13 cellular contexts compared by ENCODE assay signal in the genomic region with DNA sequence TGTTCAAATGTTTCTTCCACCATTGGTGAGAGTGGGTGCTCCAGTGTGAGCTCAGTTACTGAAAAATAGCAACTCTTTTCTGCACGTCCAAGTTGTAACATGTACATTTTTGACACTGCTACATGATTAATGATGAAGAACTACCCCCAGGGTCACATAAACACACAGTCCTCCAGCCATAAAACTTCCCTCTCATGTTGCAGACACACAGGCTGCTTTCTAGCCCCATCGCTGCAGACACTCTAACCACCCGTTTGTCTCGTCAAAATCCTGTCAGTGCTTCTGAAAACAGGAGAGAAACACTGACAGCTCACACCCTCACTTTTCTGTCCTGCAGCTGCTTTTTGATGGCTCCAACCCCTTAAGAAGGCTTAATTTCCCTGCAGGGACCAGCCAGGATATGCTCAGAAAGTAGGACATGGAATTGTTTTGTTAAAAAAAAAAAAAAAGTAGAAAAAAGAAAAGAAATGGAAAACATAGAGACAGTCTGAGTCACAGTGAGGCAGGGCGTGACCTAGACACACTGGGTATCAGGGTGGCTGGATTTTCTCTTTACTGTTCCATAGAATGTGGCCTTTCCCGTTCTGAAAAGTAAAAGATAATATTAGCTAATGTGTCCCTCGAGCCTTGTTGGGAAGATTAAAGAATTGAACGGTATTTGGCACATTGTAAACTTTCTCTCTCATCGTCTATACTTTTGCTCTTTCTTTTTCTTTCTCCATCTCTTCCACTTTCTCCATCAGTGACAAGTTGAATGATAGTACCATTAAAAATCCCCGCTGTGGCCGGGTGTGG. TPM values are rescaled to one million over a fixed set of nuclear protein-coding genes. Genes with fewer than 3 reads are reported as not detected.
DNase-seq lines count a peak whose midpoint lies in the region; ATAC-seq and TF ChIP-seq lines count a peak whose summit lies in the region.
"Had no signal": no experiment of that assay in that cellular context is flagged by ENCODE, and none has a peak within 500 bp of the region (broad histone marks: within the 10 kb centered on the region; RNA-seq: fewer than 3 reads in every experiment).

No MANE protein-coding gene starts in this region.

- no peaks in the 10 kb centered on the region for H3K9me3 Mint-ChIP-seq in activated naive CD4-positive, alpha-beta T cell treated with anti-CD3 and anti-CD28 coated beads, Interleukin-2, amount 10 ng/mL, durations not matched to agents 7 days and 5 days
- H3K9me3 Mint-ChIP-seq in activated CD8-positive, alpha-beta T cell treated with anti-CD3 and anti-CD28 coated beads, Interleukin-2, amount 10 ng/mL, durations not matched to agents 7 days and 5 days (ENCODE audit: insufficient read depth) = no peaks in the 10 kb centered on the region
- H3K9me3 Mint-ChIP-seq in immature natural killer cell = no peaks in the 10 kb centered on the region

- H3K4me3 ChIP-seq in thymus (ENCODE audit: low read length) (no peak overlapping the region), coronary artery (no peak overlapping the region)
- H3K4me3 ChIP-seq: esophagus squamous epithelium, SK-N-MC had no signal

- H3K27ac ChIP-seq in thymus (ENCODE audit: low read depth) (peak overlapping the region; percentile 59), coronary artery (no peak overlapping the region)
- H3K27ac ChIP-seq: SK-N-MC had no signal

- H3K27ac Mint-ChIP-seq in activated naive CD4-positive, alpha-beta T cell treated with anti-CD3 and anti-CD28 coated beads, Interleukin-2, amount 10 ng/mL, durations not matched to agents 7 days and 5 days = peak overlapping the region; percentile 43
- peak overlapping the region; percentile 77 for H3K27ac Mint-ChIP-seq in activated CD8-positive, alpha-beta T cell treated with anti-CD3 and anti-CD28 coated beads, Interleukin-2, amount 10 ng/mL, durations not matched to agents 7 days and 5 days
- peak overlapping the region; percentile 91 to 99 (median 96) for H3K27ac Mint-ChIP-seq in immature natural killer cell

- ATAC-seq in activated CD8-positive, alpha-beta T cell treated with anti-CD3 and anti-CD28 coated beads, Interleukin-2, amount 10 ng/mL, durations not matched to agents 7 days and 5 days = peak; percentile 21
- no peak for ATAC-seq in GM21360 (IDR thresholded peaks at IDR 0.05; ENCODE audit: unreplicated experiment)

- H3K4me1 ChIP-seq in thymus (ENCODE audit: control insufficient read depth, insufficient read depth, low read length) = peaks cover 13% of the 10 kb centered on the region

- H3K9me3 ChIP-seq in thymus (ENCODE audit: control insufficient read depth) = no peaks in the 10 kb centered on the region
- H3K9me3 ChIP-seq: esophagus squamous epithelium had no signal

- CTCF ChIA-PET in activated naive CD4-positive, alpha-beta T cell treated with anti-CD3 and anti-CD28 coated beads, Interleukin-2, amount 10 ng/mL, durations not matched to agents 7 days and 5 days (lab: Charles Lee) = interaction anchor here (1.2 kb wide), 1 partner anchor 53 kb away, joined by 3 read pairs; no protein-coding TSS in a partner anchor
- CTCF ChIA-PET in activated CD8-positive, alpha-beta T cell treated with anti-CD3 and anti-CD28 coated beads, Interleukin-2, amount 10 ng/mL, durations not matched to agents 7 days and 5 days (lab: Charles Lee) = interaction anchor here (0.6 to 2.9 kb wide), 9 partner anchors 9 to 172 kb away, joined by 3 to 11 read pairs (median 4); a partner anchor contains a TSS

- no peaks in the 10 kb centered on the region for H3K36me3 ChIP-seq in thymus (ENCODE audit: control insufficient read depth, insufficient read depth)
- H3K36me3 ChIP-seq: esophagus squamous epithelium had no signal

- WGBS in thymus = 92% methylated on average over 11 of the region's 11 CpGs

- no peak for TF ChIP-seq CTCF in coronary artery (IDR thresholded peaks at IDR 0.05)

- POLR2A ChIA-PET in activated CD8-positive, alpha-beta T cell treated with anti-CD3 and anti-CD28 coated beads, Interleukin-2, amount 10 ng/mL, durations not matched to agents 7 days and 5 days (lab: Charles Lee) = interaction anchor here (0.8 to 9.1 kb wide), 7 partner anchors 9 to 92 kb away, joined by 3 to 121 read pairs (median 4); a partner anchor contains a TSS

- peaks cover 4% of the 10 kb centered on the region for H3K27me3 Mint-ChIP-seq in activated naive CD4-positive, alpha-beta T cell treated with anti-CD3 and anti-CD28 coated beads, Interleukin-2, amount 10 ng/mL, durations not matched to agents 7 days and 5 days
- no peaks in the 10 kb centered on the region for H3K27me3 Mint-ChIP-seq in activated CD8-positive, alpha-beta T cell treated with anti-CD3 and anti-CD28 coated beads, Interleukin-2, amount 10 ng/mL, durations not matched to agents 7 days and 5 days (ENCODE audit: low read depth)
- H3K27me3 Mint-ChIP-seq in immature natural killer cell (ENCODE audit: low read depth in 3 of 3) = peaks cover 0 to 19% (median 2%) of the 10 kb centered on the region in 3 donors

- no peaks in the 10 kb centered on the region for H3K27me3 ChIP-seq in thymus (ENCODE audit: control insufficient read depth, insufficient read depth)

- H3K4me3 Mint-ChIP-seq in activated naive CD4-positive, alpha-beta T cell treated with anti-CD3 and anti-CD28 coated beads, Interleukin-2, amount 10 ng/mL, durations not matched to agents 7 days and 5 days = no peak overlapping the region
- H3K4me3 Mint-ChIP-seq in activated CD8-positive, alpha-beta T cell treated with anti-CD3 and anti-CD28 coated beads, Interleukin-2, amount 10 ng/mL, durations not matched to agents 7 days and 5 days = peak overlapping the region; percentile 43
- H3K4me3 Mint-ChIP-seq in immature natural killer cell = peak overlapping the region; percentile 72 to 86 (median 82)

- H3K4me1 Mint-ChIP-seq in activated naive CD4-positive, alpha-beta T cell treated with anti-CD3 and anti-CD28 coated beads, Interleukin-2, amount 10 ng/mL, durations not matched to agents 7 days and 5 days = peaks cover 38% of the 10 kb centered on the region
- H3K4me1 Mint-ChIP-seq in activated CD8-positive, alpha-beta T cell treated with anti-CD3 and anti-CD28 coated beads, Interleukin-2, amount 10 ng/mL, durations not matched to agents 7 days and 5 days (ENCODE audit: low read depth) = peaks cover 63% of the 10 kb centered on the region
- H3K4me1 Mint-ChIP-seq in immature natural killer cell = peaks cover 86 to 93% of the 10 kb centered on the region in 2 donors

- H3K36me3 Mint-ChIP-seq in activated naive CD4-positive, alpha-beta T cell treated with anti-CD3 and anti-CD28 coated beads, Interleukin-2, amount 10 ng/mL, durations not matched to agents 7 days and 5 days = no peaks in the 10 kb centered on the region
- peaks cover 25% of the 10 kb centered on the region for H3K36me3 Mint-ChIP-seq in activated CD8-positive, alpha-beta T cell treated with anti-CD3 and anti-CD28 coated beads, Interleukin-2, amount 10 ng/mL, durations not matched to agents 7 days and 5 days (ENCODE audit: low read depth)
- H3K36me3 Mint-ChIP-seq in immature natural killer cell = peaks cover 7 to 11% (median 10%) of the 10 kb centered on the region in 3 donors
- H3K36me3 Mint-ChIP-seq: brain had no signal

- DNase-seq in activated naive CD4-positive, alpha-beta T cell treated with anti-CD3 and anti-CD28 coated beads, Interleukin-2, amount 10 ng/mL, durations not matched to agents 7 days and 5 days = no peak
- DNase-seq in activated naive CD4-positive, alpha-beta T cell treated with anti-CD3 and anti-CD28 coated beads, Interleukin-2, amount 50 U/mL, for 16 hours = no peak
- DNase-seq in activated CD8-positive, alpha-beta T cell treated with anti-CD3 and anti-CD28 coated beads, Interleukin-2, amount 10 ng/mL, durations not matched to agents 7 days and 5 days = no peak
- DNase-seq in immature natural killer cell = peak; percentile 71 to 74 (median 73)
- no peak for DNase-seq in coronary artery (ENCODE audit: low spot score)
- no peak for DNase-seq in NCI-H146 treated with DMSO at 0.1 percent for 48 hours (lab: John Stamatoyannopoulos, UW; ENCODE audit: unreplicated experiment)
- DNase-seq: activated CD4-positive, alpha-beta T cell treated with anti-CD3 and anti-CD28 coated beads for 48 hours; esophagus squamous epithelium had no signal

RNA-seq across cellular contexts. Expression of a gene that starts 20.7 kb away (rescaled TPM):
- 100 to 1,000 TPM; 275 to 301 TPM for total RNA-seq in activated CD8-positive, alpha-beta T cell treated with anti-CD3 and anti-CD28 coated beads, Interleukin-2, amount 10 ng/mL, durations not matched to agents 7 days and 5 days
- polyA plus RNA-seq in immature natural killer cell (1,000 to 10,000 TPM; 1,095 to 2,255 (median 1,960) TPM), thymus (27.4 TPM)

RNA-seq across cellular contexts. Expression of a gene that starts 29.7 kb away (rescaled TPM):
- 10 to 100 TPM; 13.9 to 14.4 TPM for total RNA-seq in activated CD8-positive, alpha-beta T cell treated with anti-CD3 and anti-CD28 coated beads, Interleukin-2, amount 10 ng/mL, durations not matched to agents 7 days and 5 days
- polyA plus RNA-seq in immature natural killer cell (1 to 10 TPM in 1 of 3 donors, under 1 TPM in 1, not detected in 1; 0.82 to 1.7 TPM), thymus (1.1 TPM)

RNA-seq across cellular contexts. Expression of a gene that starts 32.2 kb away (rescaled TPM):
- 1 to 10 TPM; 1.1 TPM for total RNA-seq in activated CD8-positive, alpha-beta T cell treated with anti-CD3 and anti-CD28 coated beads, Interleukin-2, amount 10 ng/mL, durations not matched to agents 7 days and 5 days
- under 1 TPM in 2 of 3 donors, not detected in 1; 0.11 to 0.19 TPM for polyA plus RNA-seq in immature natural killer cell
- 0.82 TPM for polyA plus RNA-seq in thymus
- polyA plus RNA-seq: BJ had no signal

RNA-seq across cellular contexts. Expression of a gene that starts 42.6 kb away (rescaled TPM):
- total RNA-seq in activated CD8-positive, alpha-beta T cell treated with anti-CD3 and anti-CD28 coated beads, Interleukin-2, amount 10 ng/mL, durations not matched to agents 7 days and 5 days = not detected
- polyA plus RNA-seq in immature natural killer cell = not detected
- polyA plus RNA-seq in thymus = 0.11 TPM
- total RNA-seq: esophagus squamous epithelium had no signal
- polyA plus RNA-seq: BJ had no signal

Comparison
In these comparisons a context has a peak if more than half of its experiments do, and no peak if none do; other contexts are left out.
1. DNase-seq: peak in immature natural killer cell (3 of 3); none in activated naive CD4-positive, alpha-beta T cell treated with anti-CD3 and anti-CD28 coated beads, Interleukin-2, amount 10 ng/mL, durations not matched to agents 7 days and 5 days (single experiment), activated naive CD4-positive, alpha-beta T cell treated with anti-CD3 and anti-CD28 coated beads, Interleukin-2, amount 50 U/mL, for 16 hours (single experiment), activated CD8-positive, alpha-beta T cell treated with anti-CD3 and anti-CD28 coated beads, Interleukin-2, amount 10 ng/mL, durations not matched to agents 7 days and 5 days (single experiment), coronary artery (single experiment) and NCI-H146 treated with DMSO at 0.1 percent for 48 hours (single experiment).
2. H3K27ac Mint-ChIP-seq: peak in every context shown above with its lines; median percentile 96 in immature natural killer cell; 77 in activated CD8-positive, alpha-beta T cell treated with anti-CD3 and anti-CD28 coated beads, Interleukin-2, amount 10 ng/mL, durations not matched to agents 7 days and 5 days; 43 in activated naive CD4-positive, alpha-beta T cell treated with anti-CD3 and anti-CD28 coated beads, Interleukin-2, amount 10 ng/mL, durations not matched to agents 7 days and 5 days.
3. RNA of a gene that starts 20.7 kb away (polyA plus RNA-seq): 1,095 to 2,255 TPM in immature natural killer cell; 27.4 TPM in thymus (single experiment); every median in the first group is over 10 times any median in the second.